16 cellular contexts compared by ENCODE assay signal in the genomic region with DNA sequence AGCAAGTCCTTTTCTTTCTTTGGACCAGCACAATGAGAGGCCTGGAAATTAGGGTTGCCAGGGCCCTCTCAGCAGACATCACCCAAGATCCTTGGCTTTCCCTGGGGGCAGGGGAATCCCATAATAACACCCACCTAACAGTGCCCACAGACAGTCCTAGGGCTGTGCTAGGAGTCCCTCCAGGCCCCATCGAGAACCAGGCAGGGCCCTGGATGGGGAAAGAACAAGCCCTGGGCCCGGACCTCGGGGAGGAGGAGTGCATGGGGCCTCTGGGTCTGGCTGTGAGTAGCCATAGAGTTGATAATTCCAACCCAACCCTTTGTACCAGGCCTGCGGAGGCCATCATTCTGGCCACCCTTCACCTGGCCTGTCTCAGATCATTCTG.
DNase-seq lines count a peak whose midpoint lies in the region; ATAC-seq and TF ChIP-seq lines count a peak whose summit lies in the region.
"Had no signal": no experiment of that assay in that cellular context is flagged by ENCODE, and none has a peak within 500 bp of the region (broad histone marks: within the 10 kb centered on the region; RNA-seq: fewer than 3 reads in every experiment).

No MANE protein-coding gene starts in this region.

- no peaks in the 10 kb centered on the region for H3K27me3 ChIP-seq in neural progenitor cell
- H3K27me3 ChIP-seq in sigmoid colon, result no peaks in the 10 kb centered on the region
- H3K27me3 ChIP-seq: BLaER1 had no signal

- H3K36me3 Mint-ChIP-seq in neural progenitor cell, result no peaks in the 10 kb centered on the region
- H3K36me3 Mint-ChIP-seq: CD8-positive, alpha-beta memory T cell had no signal

- ATAC-seq in stimulated activated naive CD8-positive, alpha-beta T cell treated with anti-CD3 and anti-CD28 coated beads, Interleukin-15, amount 100 ng/mL, for 72 hours, result peak; percentile 6
- ATAC-seq in stimulated activated naive CD8-positive, alpha-beta T cell treated with anti-CD3 and anti-CD28 coated beads, Interleukin-15, Interleukin-2, amounts not matched to agents 100 U/mL and 50 U/mL, for 24 hours, result no peak
- ATAC-seq in esophagus mucosa, result no peak
- ATAC-seq: HCT116 had no signal

- DNase-seq in stimulated activated naive CD8-positive, alpha-beta T cell treated with anti-CD3 and anti-CD28 coated beads, Interleukin-15, amount 100 ng/mL, for 72 hours, result no peak
- DNase-seq in stimulated activated naive CD8-positive, alpha-beta T cell treated with anti-CD3 and anti-CD28 coated beads, Interleukin-15, Interleukin-2, amounts not matched to agents 100 U/mL and 50 U/mL, for 24 hours, result no peak
- DNase-seq in neural progenitor cell (ENCODE audit: low spot score) (no peak), sigmoid colon (peak; percentile 52), hippocampal formation (lab: John Stamatoyannopoulos, UW) (no peak), NCI-H774 (lab: John Stamatoyannopoulos, UW) (no peak)
- DNase-seq: 8988T; AML-193; CD8-positive, alpha-beta memory T cell; DND-41; GF-D8 had no signal

- H3K4me2 ChIP-seq in neural progenitor cell, result peak overlapping the region; percentile 14
- H3K4me2 ChIP-seq: BLaER1 had no signal

- H3K79me2 ChIP-seq in neural progenitor cell (ENCODE audit: low read depth), result no peaks in the 10 kb centered on the region

- WGBS in sigmoid colon, 2 donors, result 85 to 88% methylated on average over 4 of the region's 4 CpGs

- TF ChIP-seq EP300 in sigmoid colon (IDR thresholded peaks at IDR 0.05), result no peak

- H3K4me1 Mint-ChIP-seq in stimulated activated naive CD8-positive, alpha-beta T cell treated with anti-CD3 and anti-CD28 coated beads, Interleukin-15, amount 100 ng/mL, for 72 hours, result no peaks in the 10 kb centered on the region
- peaks cover 18% of the 10 kb centered on the region for H3K4me1 Mint-ChIP-seq in neural progenitor cell
- H3K4me1 Mint-ChIP-seq: CD8-positive, alpha-beta memory T cell had no signal

- H3K36me3 ChIP-seq in neural progenitor cell (no peaks in the 10 kb centered on the region), sigmoid colon (no peaks in the 10 kb centered on the region)
- H3K36me3 ChIP-seq: BLaER1 had no signal

- TF ChIP-seq CTCF in neural progenitor cell (IDR thresholded peaks at IDR 0.05) (no peak), sigmoid colon (IDR thresholded peaks at IDR 0.05) (no peak)

- no peak overlapping the region for H3K9ac ChIP-seq in neural progenitor cell
- H3K9ac ChIP-seq: BLaER1 had no signal

- no peak for TF ChIP-seq POLR2A in sigmoid colon (IDR thresholded peaks at IDR 0.05)

- intact Hi-C loops in sigmoid colon (cut with DNase I), result no loop called here

- H3K27me3 Mint-ChIP-seq in stimulated activated naive CD8-positive, alpha-beta T cell treated with anti-CD3 and anti-CD28 coated beads, Interleukin-15, amount 100 ng/mL, for 72 hours, result peaks cover 6% of the 10 kb centered on the region
- peaks cover 17% of the 10 kb centered on the region for H3K27me3 Mint-ChIP-seq in neural progenitor cell (ENCODE audit: insufficient read depth, low read depth)

- H3K4me1 ChIP-seq in neural progenitor cell (peaks cover 9% of the 10 kb centered on the region), sigmoid colon (peaks cover 0 to 13% (median 7%) of the 10 kb centered on the region in 4 donors)
- H3K4me1 ChIP-seq: BLaER1, Caco-2 had no signal

- no peak overlapping the region for H3K4me3 Mint-ChIP-seq in stimulated activated naive CD8-positive, alpha-beta T cell treated with anti-CD3 and anti-CD28 coated beads, Interleukin-15, amount 100 ng/mL, for 72 hours
- H3K4me3 Mint-ChIP-seq in neural progenitor cell, result no peak overlapping the region
- H3K4me3 Mint-ChIP-seq: CD8-positive, alpha-beta memory T cell had no signal

- no peaks in the 10 kb centered on the region for H3K9me3 ChIP-seq in neural progenitor cell (ENCODE audit: low read depth)
- no peaks in the 10 kb centered on the region for H3K9me3 ChIP-seq in sigmoid colon
- H3K9me3 ChIP-seq: BLaER1, Caco-2 had no signal

- no peaks in the 10 kb centered on the region for H3K9me3 Mint-ChIP-seq in stimulated activated naive CD8-positive, alpha-beta T cell treated with anti-CD3 and anti-CD28 coated beads, Interleukin-15, amount 100 ng/mL, for 72 hours
- no peaks in the 10 kb centered on the region for H3K9me3 Mint-ChIP-seq in neural progenitor cell
- H3K9me3 Mint-ChIP-seq: CD8-positive, alpha-beta memory T cell had no signal

- peaks cover 7% of the 10 kb centered on the region for H3F3A ChIP-seq in neural progenitor cell (ENCODE audit: low read depth)

- no peak overlapping the region for H2AFZ ChIP-seq in neural progenitor cell (replicated peaks)

- H3K27ac ChIP-seq in neural progenitor cell (no peak overlapping the region), sigmoid colon (no peak overlapping the region)
- H3K27ac ChIP-seq: BLaER1, HL-60 had no signal

- no peak overlapping the region for H3K27ac Mint-ChIP-seq in stimulated activated naive CD8-positive, alpha-beta T cell treated with anti-CD3 and anti-CD28 coated beads, Interleukin-15, amount 100 ng/mL, for 72 hours
- peak overlapping the region; percentile 76 for H3K27ac Mint-ChIP-seq in neural progenitor cell
- H3K27ac Mint-ChIP-seq: CD8-positive, alpha-beta memory T cell had no signal

- H3K4me3 ChIP-seq in neural progenitor cell, result no peak overlapping the region
- H3K4me3 ChIP-seq in sigmoid colon, result no peak overlapping the region
- H3K4me3 ChIP-seq: BLaER1 had no signal

- peaks cover 4% of the 10 kb centered on the region for H4K20me1 ChIP-seq in neural progenitor cell (ENCODE audit: low read depth)
- H4K20me1 ChIP-seq: BLaER1 had no signal
